9 cellular contexts compared by ENCODE assay signal in genomic region chr1:59020151-59020997, GRCh38.
A peak's percentile ranks its signal among the peaks of the same experiment; 100 is the strongest.
DNase-seq lines count a peak whose midpoint lies in the region; ATAC-seq, FAIRE-seq and TF ChIP-seq lines count a peak whose summit lies in the region.
"Had no signal": no experiment of that assay in that cellular context is flagged by ENCODE, and none has a peak within 500 bp of the region (broad histone marks: within the 10 kb centered on the region; RNA-seq: fewer than 3 reads in every experiment).

No MANE protein-coding gene starts in this region.

- H3K4me1 ChIP-seq in esophagus muscularis mucosa: peaks cover 10 to 18% (median 14%) of the 10 kb centered on the region in 4 donors
- peaks cover 0 to 6% (median 2%) of the 10 kb centered on the region in 3 donors for H3K4me1 ChIP-seq in pancreas

- H3K27ac ChIP-seq in esophagus muscularis mucosa (replicated peaks in 1 of 4): peak overlapping the region; percentile 52 to 63 (median 56)
- peak overlapping the region in 2 of 4 donors; percentile 76 to 80 for H3K27ac ChIP-seq in pancreas
- H3K27ac ChIP-seq in WERI-Rb-1: no peak overlapping the region
- H3K27ac ChIP-seq: cardiac muscle cell had no signal

- DNase-seq in NCI-H2029 treated with DMSO at 0.1 percent for 48 hours (lab: John Stamatoyannopoulos, UW): peak; percentile 55
- DNase-seq in activated CD8-positive, alpha-beta memory T cell treated with anti-CD3 and anti-CD28 coated beads, Interleukin-2, amount 10 ng/mL, durations not matched to agents 7 days and 5 days: peak; percentile 80
- no peak for DNase-seq in esophagus muscularis mucosa (ENCODE audit: extremely low spot score)
- DNase-seq in pancreas: peak in 3 of 6 donors; percentile 48 to 63 (median 50)
- DNase-seq in WERI-Rb-1: no peak
- no peak for DNase-seq in NCI-H1930 (lab: John Stamatoyannopoulos, UW)

- ATAC-seq in GM18502 (IDR thresholded peaks at IDR 0.05; ENCODE audit: poor library complexity, unreplicated experiment) (peak; percentile 94), HG02623 (IDR thresholded peaks at IDR 0.05; ENCODE audit: unreplicated experiment) (peak; percentile 91), pancreas (peak; percentile 77 to 94 (median 92))
- ATAC-seq in activated CD8-positive, alpha-beta memory T cell treated with anti-CD3 and anti-CD28 coated beads, Interleukin-2, amount 10 ng/mL, durations not matched to agents 7 days and 5 days: peak; percentile 97

- 43% methylated on average over 2 of the region's 2 CpGs for WGBS in esophagus muscularis mucosa
- 42 to 45% methylated on average over 2 of the region's 2 CpGs for WGBS in pancreas, 2 donors

- no peak for FAIRE-seq in pancreas (lab: Jason Lieb, UNC)

- TF ChIP-seq POLR2A in esophagus muscularis mucosa (IDR thresholded peaks at IDR 0.05; ENCODE audit: low read depth): no peak

- CTCF ChIA-PET in activated CD8-positive, alpha-beta memory T cell treated with anti-CD3 and anti-CD28 coated beads, Interleukin-2, amount 10 ng/mL, durations not matched to agents 7 days and 5 days (lab: Charles Lee): interaction anchor here (0.8 to 2.1 kb wide), 10 partner anchors 10 to 234 kb away, joined by 3 to 10 read pairs (median 4); no protein-coding TSS in a partner anchor

- H3K27me3 Mint-ChIP-seq in activated CD8-positive, alpha-beta memory T cell treated with anti-CD3 and anti-CD28 coated beads, Interleukin-2, amount 10 ng/mL, durations not matched to agents 7 days and 5 days: no peaks in the 10 kb centered on the region

- peaks cover 9% of the 10 kb centered on the region for H3K36me3 Mint-ChIP-seq in activated CD8-positive, alpha-beta memory T cell treated with anti-CD3 and anti-CD28 coated beads, Interleukin-2, amount 10 ng/mL, durations not matched to agents 7 days and 5 days

- H3K4me3 Mint-ChIP-seq in activated CD8-positive, alpha-beta memory T cell treated with anti-CD3 and anti-CD28 coated beads, Interleukin-2, amount 10 ng/mL, durations not matched to agents 7 days and 5 days: peak overlapping the region; percentile 75

- peaks cover 47% of the 10 kb centered on the region for H3K4me1 Mint-ChIP-seq in activated CD8-positive, alpha-beta memory T cell treated with anti-CD3 and anti-CD28 coated beads, Interleukin-2, amount 10 ng/mL, durations not matched to agents 7 days and 5 days

- TF ChIP-seq CTCF in esophagus muscularis mucosa (IDR thresholded peaks at IDR 0.05) (no peak), pancreas (IDR thresholded peaks at IDR 0.05) (no peak), WERI-Rb-1 (IDR thresholded peaks at IDR 0.05; ENCODE audit: low read depth, low read length) (no peak)

- H3K9me3 ChIP-seq in esophagus muscularis mucosa (peaks cover 0 to 5% (median 0%) of the 10 kb centered on the region in 4 donors), pancreas (no peaks in the 10 kb centered on the region), WERI-Rb-1 (ENCODE audit: severe bottlenecking) (no peaks in the 10 kb centered on the region)

- no peaks in the 10 kb centered on the region for H3K36me3 ChIP-seq in esophagus muscularis mucosa
- H3K36me3 ChIP-seq in pancreas: no peaks in the 10 kb centered on the region
- H3K36me3 ChIP-seq in WERI-Rb-1: no peaks in the 10 kb centered on the region
- H3K36me3 ChIP-seq: cardiac muscle cell had no signal

- peak overlapping the region; percentile 94 for H3K27ac Mint-ChIP-seq in activated CD8-positive, alpha-beta memory T cell treated with anti-CD3 and anti-CD28 coated beads, Interleukin-2, amount 10 ng/mL, durations not matched to agents 7 days and 5 days

- H3K4me3 ChIP-seq in esophagus muscularis mucosa (peak overlapping the region; percentile 34 to 45 (median 36)), pancreas (peak overlapping the region in 2 of 4 donors; percentile 22 to 35), WERI-Rb-1 (ENCODE audit: low read depth, low read length) (no peak overlapping the region)
- H3K4me3 ChIP-seq: cardiac muscle cell had no signal

- H3K27me3 ChIP-seq in esophagus muscularis mucosa: no peaks in the 10 kb centered on the region
- H3K27me3 ChIP-seq in pancreas: no peaks in the 10 kb centered on the region
- H3K27me3 ChIP-seq in WERI-Rb-1 (ENCODE audit: insufficient read depth, low read depth, severe bottlenecking): no peaks in the 10 kb centered on the region
- H3K27me3 ChIP-seq: cardiac muscle cell had no signal

- intact Hi-C loops in esophagus muscularis mucosa (cut with DNase I) (no loop called here), pancreas (cut with DNase I) (no loop called here)

- TF ChIP-seq EP300 in esophagus muscularis mucosa (IDR thresholded peaks at IDR 0.05): no peak

- H3K9me3 Mint-ChIP-seq in activated CD8-positive, alpha-beta memory T cell treated with anti-CD3 and anti-CD28 coated beads, Interleukin-2, amount 10 ng/mL, durations not matched to agents 7 days and 5 days (ENCODE audit: low read depth): no peaks in the 10 kb centered on the region

Comparison
In these comparisons a context has a peak if more than half of its experiments do, and no peak if none do; other contexts are left out.
1. DNase-seq: peak in NCI-H2029 treated with DMSO at 0.1 percent for 48 hours (single experiment) and activated CD8-positive, alpha-beta memory T cell treated with anti-CD3 and anti-CD28 coated beads, Interleukin-2, amount 10 ng/mL, durations not matched to agents 7 days and 5 days (single experiment); none in esophagus muscularis mucosa (single experiment), WERI-Rb-1 (single experiment) and NCI-H1930 (0 of 2).
2. Peak in every context shown above with its lines, with median percentiles within 50 percentile points of each other: ATAC-seq.